In genomic region chr4:118682928-118683327, GRCh38 we compare ENCODE assay signal across 8 cellular contexts. TPM values are rescaled to one million over a fixed set of nuclear protein-coding genes. Genes with fewer than 3 reads are reported as not detected.
DNase-seq lines count a peak whose midpoint lies in the region; ATAC-seq and TF ChIP-seq lines count a peak whose summit lies in the region.

No MANE protein-coding gene starts in this region.

- no peaks in the 10 kb centered on the region for H3K27me3 ChIP-seq in CD4-positive, alpha-beta T cell (ENCODE audit: control insufficient read depth, insufficient read depth, low read length)
- no peaks in the 10 kb centered on the region for H3K27me3 ChIP-seq in CD4-positive, alpha-beta memory T cell (ENCODE audit: insufficient read depth, low read length)

- H3K27me3 Mint-ChIP-seq in CD4-positive, alpha-beta T cell = no peaks in the 10 kb centered on the region
- no peaks in the 10 kb centered on the region; the same call in 1 of the 2 replicates for H3K27me3 Mint-ChIP-seq in WTC11 (ENCODE audit: low read depth)
- H3K27me3 Mint-ChIP-seq in CD4-positive, alpha-beta memory T cell = no peaks in the 10 kb centered on the region

- H3K27ac ChIP-seq in CD4-positive, alpha-beta T cell (ENCODE audit: low read depth, low read length) = no peak overlapping the region
- no peak overlapping the region for H3K27ac ChIP-seq in CD4-positive, alpha-beta memory T cell (ENCODE audit: low read depth, low read length)

- peak overlapping the region; percentile 93 for H3K4me3 Mint-ChIP-seq in CD4-positive, alpha-beta T cell
- H3K4me3 Mint-ChIP-seq in WTC11 = peak overlapping the region; percentile 50
- peak overlapping the region in 2 of 8 donors; percentile 34 to 37 for H3K4me3 Mint-ChIP-seq in CD4-positive, alpha-beta memory T cell

- H3K9me3 Mint-ChIP-seq in CD4-positive, alpha-beta T cell = peaks cover 2% of the 10 kb centered on the region
- no peaks in the 10 kb centered on the region for H3K9me3 Mint-ChIP-seq in WTC11
- peaks cover 0 to 1% (median 0%) of the 10 kb centered on the region in 8 donors for H3K9me3 Mint-ChIP-seq in CD4-positive, alpha-beta memory T cell

- no peak for ATAC-seq in CD4-positive, alpha-beta T cell (ENCODE audit: poor library complexity)
- no peak for ATAC-seq in WTC11
- peak; percentile 25 for ATAC-seq in left lobe of liver
- no peak for ATAC-seq in left colon
- ATAC-seq in HG03135 (IDR thresholded peaks at IDR 0.05; ENCODE audit: unreplicated experiment) = no peak

- CTCF ChIA-PET in CD4-positive, alpha-beta T cell (lab: Charles Lee) = no interaction called here
- CTCF ChIA-PET in WTC11 (lab: Charles Lee) = interaction anchor here (0.8 to 2.9 kb wide), 3 partner anchors 8 to 330 kb away, joined by 3 to 18 read pairs (median 3); partner anchors contain the start of gene PRSS12
- CTCF ChIA-PET in CD4-positive, alpha-beta memory T cell (lab: Charles Lee; ENCODE audit: partially characterized antibody) = interaction anchor here (1.0 kb wide), 1 partner anchor 14 kb away, joined by 3 read pairs; no protein-coding TSS in a partner anchor

- intact Hi-C loops in CD4-positive, alpha-beta T cell (cut with DNase I, micrococcal nuclease) = loop anchor here in 1 of 2 experiments (5.0 kb wide), 2 partner anchors 154 to 401 kb away; partner anchors contain the start of gene SEC24D
- intact Hi-C loops in left colon (cut with DNase I, micrococcal nuclease) = loop anchor here in 1 of 2 donors (10.0 kb wide), 1 partner anchor 398 kb away; no protein-coding TSS in a partner anchor
- intact Hi-C loops in CD4-positive, alpha-beta memory T cell (cut with micrococcal nuclease) = loop anchor here (10.0 kb wide), 1 partner anchor 152 kb away; the partner anchor contains the start of gene SEC24D

- peaks cover 29% of the 10 kb centered on the region for H3K36me3 Mint-ChIP-seq in CD4-positive, alpha-beta T cell (ENCODE audit: low read depth)
- peaks cover 5% of the 10 kb centered on the region for H3K36me3 Mint-ChIP-seq in WTC11
- H3K36me3 Mint-ChIP-seq in CD4-positive, alpha-beta memory T cell = peaks cover 4 to 15% of the 10 kb centered on the region in 2 donors

- no peak for DNase-seq in CD4-positive, alpha-beta T cell
- peak; percentile 74 for DNase-seq in KBM-7
- DNase-seq in WTC11 (ENCODE audit: low spot score) = no peak
- DNase-seq in left lobe of liver (ENCODE audit: low spot score) = no peak
- DNase-seq in left colon = no peak
- no peak for DNase-seq in CD4-positive, alpha-beta memory T cell
- DNase-seq in DMS79 (lab: John Stamatoyannopoulos, UW) = no peak

- H3K27ac Mint-ChIP-seq in CD4-positive, alpha-beta T cell = no peak overlapping the region
- H3K27ac Mint-ChIP-seq in WTC11 = peak overlapping the region; percentile 11; the same call in 1 of the 2 replicates
- H3K27ac Mint-ChIP-seq in CD4-positive, alpha-beta memory T cell = peak overlapping the region in 1 of 7 donors; percentile 1

- H3K36me3 ChIP-seq in CD4-positive, alpha-beta memory T cell (ENCODE audit: insufficient read depth, low read length) = no peaks in the 10 kb centered on the region

- peaks cover 33% of the 10 kb centered on the region for H3K4me1 Mint-ChIP-seq in CD4-positive, alpha-beta T cell (ENCODE audit: low read depth)
- H3K4me1 Mint-ChIP-seq in WTC11 = peaks cover 17% of the 10 kb centered on the region
- peaks cover 20 to 31% (median 25%) of the 10 kb centered on the region in 4 donors for H3K4me1 Mint-ChIP-seq in CD4-positive, alpha-beta memory T cell

- no peaks in the 10 kb centered on the region for H3K9me3 ChIP-seq in CD4-positive, alpha-beta T cell (ENCODE audit: control insufficient read depth, low read length)
- H3K9me3 ChIP-seq in CD4-positive, alpha-beta memory T cell (ENCODE audit: control insufficient read depth in 1 of 2, low read length in 2 of 2) = no peaks in the 10 kb centered on the region

- peak; percentile 32 for TF ChIP-seq CTCF in CD4-positive, alpha-beta T cell (IDR thresholded peaks at IDR 0.05)
- peak; percentile 25; the same call in 1 of the 2 replicates for TF ChIP-seq CTCF in WTC11 (IDR thresholded peaks at IDR 0.05)

- POLR2A ChIA-PET in CD4-positive, alpha-beta T cell (lab: Charles Lee) = no interaction called here
- POLR2A ChIA-PET in WTC11 (lab: Charles Lee) = no interaction called here
- POLR2A ChIA-PET in CD4-positive, alpha-beta memory T cell (lab: Charles Lee; ENCODE audit: partially characterized antibody) = no interaction called here

- peaks cover 25% of the 10 kb centered on the region for H3K4me1 ChIP-seq in CD4-positive, alpha-beta memory T cell (ENCODE audit: insufficient read depth, low read length)

- H3K4me3 ChIP-seq in CD4-positive, alpha-beta memory T cell (ENCODE audit: low read length in 2 of 2) = no peak overlapping the region

- in situ Hi-C loops in KBM-7 (cut with MboI; ENCODE audit: low pct_unique_long_range_greater_than_20kb, low sequenced_read_pairs) = no loop called here

TF ChIP-seq in WTC11, 78 proteins besides CTCF, POLR2A, EP300 and RAD21:
- no peak for TF ChIP-seq RORB (CRISPR knock-in tag; IDR thresholded peaks at IDR 0.05)
- TF ChIP-seq SMAD4 (CRISPR knock-in tag; IDR thresholded peaks at IDR 0.05) = no peak
- no peak for TF ChIP-seq ZNF219 (CRISPR knock-in tag; IDR thresholded peaks at IDR 0.05; ENCODE audit: borderline replicate concordance)
- TF ChIP-seq ELF4 (CRISPR knock-in tag; IDR thresholded peaks at IDR 0.05; ENCODE audit: low read depth) = no peak
- no peak for TF ChIP-seq ZMAT4 (CRISPR knock-in tag; IDR thresholded peaks at IDR 0.05)
- no peak for TF ChIP-seq PREB (CRISPR knock-in tag; IDR thresholded peaks at IDR 0.05; ENCODE audit: borderline replicate concordance)
- no peak for TF ChIP-seq USF1 (CRISPR knock-in tag; IDR thresholded peaks at IDR 0.05)

RNA-seq across cellular contexts. Expression of gene METTL14, which starts 2.3 kb away (rescaled TPM):
- total RNA-seq in CD4-positive, alpha-beta T cell = 10 to 100 TPM; 45.1 to 46.5 TPM
- total RNA-seq in WTC11 (2021) = 49.7 to 53.1 TPM (median 51.1 TPM) in 3 replicates
- 23.1 TPM for total RNA-seq in left lobe of liver
- total RNA-seq in left colon = 10 to 100 TPM; 34.3 to 36.2 TPM
- 10 to 100 TPM; 67.2 to 70.5 TPM for total RNA-seq in CD4-positive, alpha-beta memory T cell
- 10 to 100 TPM; 23.6 to 50.8 TPM for polyA plus RNA-seq in CD4-positive, alpha-beta memory T cell
